In genomic region chr1:88888755-88889154, GRCh38 we compare ENCODE assay signal across 16 cellular contexts. TPM values are rescaled to one million over a fixed set of nuclear protein-coding genes. Genes with fewer than 3 reads are reported as not detected.
DNase-seq lines count a peak whose midpoint lies in the region; ATAC-seq and TF ChIP-seq lines count a peak whose summit lies in the region.
"Had no signal": no experiment of that assay in that cellular context is flagged by ENCODE, and none has a peak within 500 bp of the region (broad histone marks: within the 10 kb centered on the region; RNA-seq: fewer than 3 reads in every experiment).

No MANE protein-coding gene starts in this region.

- H3K27me3 Mint-ChIP-seq in activated CD4-positive, alpha-beta T cell treated with anti-CD3 and anti-CD28 coated beads, Interleukin-2, amount 10 ng/mL, durations not matched to agents 7 days and 5 days: no peaks in the 10 kb centered on the region
- H3K27me3 Mint-ChIP-seq in progenitor cell of endocrine pancreas: no peaks in the 10 kb centered on the region

- no peaks in the 10 kb centered on the region for H3K27me3 ChIP-seq in mammary epithelial cell (ENCODE audit: insufficient read depth, low read length)
- H3K27me3 ChIP-seq: heart left ventricle, left lung, tibial artery had no signal

- peaks cover 55% of the 10 kb centered on the region for H3K36me3 ChIP-seq in OCI-LY7 (ENCODE audit: insufficient read depth, low read length)
- H3K36me3 ChIP-seq in mammary epithelial cell (ENCODE audit: insufficient read depth, low read length): peaks cover 18% of the 10 kb centered on the region

- peak overlapping the region; percentile 56 for H3K27ac Mint-ChIP-seq in activated CD4-positive, alpha-beta T cell treated with anti-CD3 and anti-CD28 coated beads, Interleukin-2, amount 10 ng/mL, durations not matched to agents 7 days and 5 days
- no peak overlapping the region for H3K27ac Mint-ChIP-seq in progenitor cell of endocrine pancreas

- peak overlapping the region; percentile 40 for H3K4me3 Mint-ChIP-seq in activated CD4-positive, alpha-beta T cell treated with anti-CD3 and anti-CD28 coated beads, Interleukin-2, amount 10 ng/mL, durations not matched to agents 7 days and 5 days
- peak overlapping the region; percentile 43 for H3K4me3 Mint-ChIP-seq in progenitor cell of endocrine pancreas (ENCODE audit: low read depth)

- H3K4me1 Mint-ChIP-seq in activated CD4-positive, alpha-beta T cell treated with anti-CD3 and anti-CD28 coated beads, Interleukin-2, amount 10 ng/mL, durations not matched to agents 7 days and 5 days: peaks cover 50% of the 10 kb centered on the region
- peaks cover 17% of the 10 kb centered on the region for H3K4me1 Mint-ChIP-seq in progenitor cell of endocrine pancreas (ENCODE audit: low read depth)

- H3K27ac ChIP-seq in OCI-LY7 (ENCODE audit: low read depth, low read length, poor library complexity, severe bottlenecking) (no peak overlapping the region), mammary epithelial cell (ENCODE audit: insufficient read depth, low read depth, low read length) (no peak overlapping the region)
- H3K27ac ChIP-seq: heart left ventricle, left lung, tibial artery had no signal

- CTCF ChIA-PET in activated CD4-positive, alpha-beta T cell treated with anti-CD3 and anti-CD28 coated beads, Interleukin-2, amount 10 ng/mL, durations not matched to agents 7 days and 5 days (lab: Charles Lee): interaction anchor here (0.9 to 1.3 kb wide), 2 partner anchors 11 to 61 kb away, joined by 3 to 4 read pairs; no protein-coding TSS in a partner anchor
- CTCF ChIA-PET in OCI-LY7 (lab: Charles Lee; ENCODE audit: unreplicated experiment) (no interaction called here), mammary epithelial cell (lab: Charles Lee; ENCODE audit: low non-redundant PET) (no interaction called here)

- BruUV-seq in OCI-LY7 (replicated peaks; lab: Mats Ljungman, UMichigan): no TSS peak
- no TSS peak for BruUV-seq in mammary epithelial cell (replicated peaks; lab: Mats Ljungman, UMichigan)

- WGBS in mammary epithelial cell (ENCODE audit: low coverage, missing lambda C conversion rate): 91% methylated on average over 1 of the region's 1 CpG

- no peak overlapping the region for H2AFZ ChIP-seq in OCI-LY7 (ENCODE audit: low read length)
- no peak overlapping the region for H2AFZ ChIP-seq in mammary epithelial cell (ENCODE audit: low read depth, low read length)

- H3K79me2 ChIP-seq in OCI-LY7 (ENCODE audit: insufficient read depth, low read depth, low read length): peaks cover 41% of the 10 kb centered on the region
- peaks cover 56% of the 10 kb centered on the region for H3K79me2 ChIP-seq in mammary epithelial cell (ENCODE audit: insufficient read depth, low read length)

- H3K4me3 ChIP-seq in OCI-LY7 (ENCODE audit: low read depth, low read length, poor library complexity, severe bottlenecking) (peak overlapping the region; percentile 28), mammary epithelial cell (replicated peaks in 1 of 3; ENCODE audit: insufficient read depth in 1 of 3, low read depth in 2 of 3, low read length in 3 of 3) (no peak overlapping the region)
- H3K4me3 ChIP-seq: left lung, smooth muscle cell had no signal

- no peak for DNase-seq in activated CD4-positive, alpha-beta T cell treated with anti-CD3 and anti-CD28 coated beads, Interleukin-2, amount 10 ng/mL, durations not matched to agents 7 days and 5 days
- DNase-seq in activated CD4-positive, alpha-beta T cell treated with anti-CD3 and anti-CD28 coated beads for 48 hours: no peak
- DNase-seq in OCI-LY7 (ENCODE audit: low spot score) (no peak), mammary epithelial cell (no peak), progenitor cell of endocrine pancreas (ENCODE audit: low spot score, unreplicated experiment) (no peak), NCI-H345 (lab: John Stamatoyannopoulos, UW) (no peak), HUDEP-2 (lab: John Stamatoyannopoulos, UW; ENCODE audit: unreplicated experiment in 76 of 76) (no peak)
- DNase-seq: DMS153, heart left ventricle, left lung, NCI-H146, NCI-H748 treated with DMSO at 0.1 percent for 48 hours, SHP77, tibial artery had no signal

- intact Hi-C loops in OCI-LY7 (cut with micrococcal nuclease; ENCODE audit: unreplicated experiment): loop anchor here (10.0 kb wide), 1 partner anchor 1554 kb away; no protein-coding TSS in a partner anchor
- intact Hi-C loops in mammary epithelial cell (cut with micrococcal nuclease): no loop called here

- H3K4me1 ChIP-seq in OCI-LY7 (ENCODE audit: insufficient read depth, low read length, poor library complexity, severe bottlenecking) (peaks cover 26% of the 10 kb centered on the region), mammary epithelial cell (ENCODE audit: insufficient read depth, low read length) (peaks cover 26% of the 10 kb centered on the region)

- POLR2A ChIA-PET in activated CD4-positive, alpha-beta T cell treated with anti-CD3 and anti-CD28 coated beads, Interleukin-2, amount 10 ng/mL, durations not matched to agents 7 days and 5 days (lab: Charles Lee): no interaction called here
- POLR2A ChIA-PET in OCI-LY7 (lab: Charles Lee): interaction anchor here (0.5 to 1.0 kb wide), 3 partner anchors 8 to 278 kb away, joined by 4 read pairs; no protein-coding TSS in a partner anchor

- H4K20me1 ChIP-seq in OCI-LY7 (ENCODE audit: insufficient read depth, low read length): peaks cover 25% of the 10 kb centered on the region
- no peaks in the 10 kb centered on the region for H4K20me1 ChIP-seq in mammary epithelial cell (ENCODE audit: insufficient read depth, low read length)

- TF ChIP-seq CTCF in OCI-LY7 (conservative IDR thresholded peaks at IDR 0.05; ENCODE audit: low read length) (no peak), mammary epithelial cell (conservative IDR thresholded peaks at IDR 0.05 in 1 of 2, IDR thresholded peaks at IDR 0.05 in 1 of 2; ENCODE audit: extremely low read depth in 1 of 2, insufficient read depth in 1 of 2, low read depth in 1 of 2, low read length in 2 of 2) (no peak), progenitor cell of endocrine pancreas (IDR thresholded peaks at IDR 0.05; ENCODE audit: unreplicated experiment) (no peak)

- dilution Hi-C loops in mammary epithelial cell (cut with HindIII; ENCODE audit: low sequenced_read_pairs): no loop called here

- no peaks in the 10 kb centered on the region for H3K9me2 ChIP-seq in OCI-LY7 (ENCODE audit: insufficient read depth, low read length)

- no peak overlapping the region for H3K9ac ChIP-seq in mammary epithelial cell (ENCODE audit: insufficient read depth, low read length)

- no peaks in the 10 kb centered on the region; the same call in 1 of the 2 replicates for H3K9me3 ChIP-seq in OCI-LY7 (ENCODE audit: low read length)
- H3K9me3 ChIP-seq in mammary epithelial cell (replicated peaks; ENCODE audit: insufficient read depth, low read length): no peaks in the 10 kb centered on the region
- H3K9me3 ChIP-seq: heart left ventricle, left lung, tibial artery had no signal

- ATAC-seq in GM19328 (IDR thresholded peaks at IDR 0.05; ENCODE audit: unreplicated experiment): no peak
- ATAC-seq: heart left ventricle, left lung had no signal

- in situ Hi-C loops in mammary epithelial cell (cut with MboI; ENCODE audit: low sequenced_read_pairs in 2 of 2): no loop called here

- H3K4me2 ChIP-seq in OCI-LY7 (ENCODE audit: low read length): peak overlapping the region; percentile 100
- H3K4me2 ChIP-seq in mammary epithelial cell (ENCODE audit: insufficient read depth, low read depth, low read length): peak overlapping the region; percentile 0

- H3K36me3 Mint-ChIP-seq in activated CD4-positive, alpha-beta T cell treated with anti-CD3 and anti-CD28 coated beads, Interleukin-2, amount 10 ng/mL, durations not matched to agents 7 days and 5 days (ENCODE audit: low read depth): peaks cover 32% of the 10 kb centered on the region
- H3K36me3 Mint-ChIP-seq in progenitor cell of endocrine pancreas (ENCODE audit: insufficient read depth): peaks cover 9% of the 10 kb centered on the region

- H3K9me3 Mint-ChIP-seq in activated CD4-positive, alpha-beta T cell treated with anti-CD3 and anti-CD28 coated beads, Interleukin-2, amount 10 ng/mL, durations not matched to agents 7 days and 5 days: peaks cover 6% of the 10 kb centered on the region
- peaks cover 3% of the 10 kb centered on the region for H3K9me3 Mint-ChIP-seq in progenitor cell of endocrine pancreas (ENCODE audit: low read depth)

RNA-seq across cellular contexts. Expression of gene GTF2B, which starts 2.6 kb away (rescaled TPM):
- total RNA-seq in activated CD4-positive, alpha-beta T cell treated with anti-CD3 and anti-CD28 coated beads, Interleukin-2, amount 10 ng/mL, durations not matched to agents 7 days and 5 days: 10 to 100 TPM; 38.6 to 43.6 TPM
- total RNA-seq in OCI-LY7 (2014; rRNA removed; shearing (Covaris generic)): 40.3 and 41.1 TPM in 2 replicates
- 28.9 and 30.8 TPM in 2 replicates for total RNA-seq in OCI-LY7 (2022)
- 10 to 100 TPM; 19.5 to 27.8 TPM for total RNA-seq in mammary epithelial cell
- 26.6 TPM for polyA plus RNA-seq in mammary epithelial cell
- 15.9 TPM for polyA minus RNA-seq in mammary epithelial cell
- 26.3 and 27.4 TPM in 2 replicates for total RNA-seq in progenitor cell of endocrine pancreas
